Comparison of ENCODE assay signal across 32 cellular contexts in genomic region chr4:133403913-133404312, GRCh38.
"Had no signal": no experiment of that assay in that cellular context is flagged by ENCODE, and none has a peak within 500 bp of the region (broad histone marks: within the 10 kb centered on the region; RNA-seq: fewer than 3 reads in every experiment).

No MANE protein-coding gene starts in this region.

- ATAC-seq: activated CD4-positive, CD25-positive, alpha-beta regulatory T cell treated with anti-CD3 and anti-CD28 coated beads, Interleukin-2, amount 50 U/mL, for 24 hours; activated CD8-positive, alpha-beta T cell treated with anti-CD3 and anti-CD28 coated beads for 36 hours; activated naive CD8-positive, alpha-beta T cell treated with anti-CD3 and anti-CD28 coated beads, Interleukin-2, amount 50 U/mL, for 24 hours; body of pancreas; esophagus mucosa; T-helper 17 cell had no signal

- H3K36me3 ChIP-seq: adrenal gland, colonic mucosa, WERI-Rb-1 had no signal

- H3K27ac Mint-ChIP-seq: activated B cell treated with CpG ODN at 0.5 μM for 24 hours; activated CD8-positive, alpha-beta T cell treated with anti-CD3 and anti-CD28 coated beads for 36 hours; activated naive CD4-positive, alpha-beta T cell treated with anti-CD3 and anti-CD28 coated beads for 36 hours; activated naive CD4-positive, alpha-beta T cell treated with anti-CD3 and anti-CD28 coated beads, Interleukin-2, amount 50 U/mL, for 24 hours; activated naive CD8-positive, alpha-beta T cell treated with anti-CD3 and anti-CD28 coated beads for 36 hours; activated naive CD8-positive, alpha-beta T cell treated with anti-CD3 and anti-CD28 coated beads, Interleukin-2, amount 50 U/mL, for 24 hours; activated T-helper 1 cell treated with anti-CD3 and anti-CD28 coated beads, Interleukin-12 subunit alpha, Interleukin-12 subunit beta, Interleukin-2, Interleukin-4 antibody, amounts not matched to agents 30 ng/mL and 10 ng/mL and 1 ng/mL, durations not matched to agents 14 hours and 24 hours and 36 hours; activated T-helper 2 cell treated with anti-CD3 and anti-CD28 coated beads, Interferon-gamma antibody, Interleukin-2, Interleukin-4, amounts not matched to agents 10 μg/mL and 5 μg/mL and 100 μg/mL, durations not matched to agents 14 hours and 24 hours and 36 hours; T-helper 17 cell; T-helper 2 cell treated with Interferon-gamma antibody and Interleukin-4, amounts not matched to agents 5 μg/mL and 100 μg/mL, for 36 hours had no signal

- H3K4me3 Mint-ChIP-seq: activated B cell treated with CpG ODN at 0.5 μM for 24 hours; activated CD8-positive, alpha-beta T cell treated with anti-CD3 and anti-CD28 coated beads for 36 hours; activated naive CD4-positive, alpha-beta T cell treated with anti-CD3 and anti-CD28 coated beads for 36 hours; activated naive CD4-positive, alpha-beta T cell treated with anti-CD3 and anti-CD28 coated beads, Interleukin-2, amount 50 U/mL, for 24 hours; activated naive CD8-positive, alpha-beta T cell treated with anti-CD3 and anti-CD28 coated beads for 36 hours; activated naive CD8-positive, alpha-beta T cell treated with anti-CD3 and anti-CD28 coated beads, Interleukin-2, amount 50 U/mL, for 24 hours; activated T-helper 1 cell treated with anti-CD3 and anti-CD28 coated beads, Interleukin-12 subunit alpha, Interleukin-12 subunit beta, Interleukin-2, Interleukin-4 antibody, amounts not matched to agents 30 ng/mL and 10 ng/mL and 1 ng/mL, durations not matched to agents 14 hours and 24 hours and 36 hours; T-helper 17 cell; T-helper 2 cell treated with Interferon-gamma antibody and Interleukin-4, amounts not matched to agents 5 μg/mL and 100 μg/mL, for 36 hours had no signal

- DNase-seq: activated B cell treated with CpG ODN at 0.5 μM for 24 hours; activated CD4-positive, alpha-beta T cell treated with anti-CD3 and anti-CD28 coated beads for 48 hours; activated CD4-positive, alpha-beta T cell treated with anti-CD3 and anti-CD28 coated beads, Interleukin-2, amount 50 U/mL, for 1 hour; activated CD4-positive, alpha-beta T cell treated with anti-CD3 and anti-CD28 coated beads, Interleukin-2, amount 50 U/mL, for 48 hours; activated CD8-positive, alpha-beta memory T cell treated with anti-CD3 and anti-CD28 coated beads for 24 hours; activated CD8-positive, alpha-beta T cell treated with anti-CD3 and anti-CD28 coated beads for 36 hours; activated effector memory CD4-positive, alpha-beta T cell treated with anti-CD3 and anti-CD28 coated beads, Interleukin-2, amount 50 U/mL, for 16 hours; activated naive CD4-positive, alpha-beta T cell treated with anti-CD3 and anti-CD28 coated beads for 36 hours; activated naive CD8-positive, alpha-beta T cell treated with anti-CD3 and anti-CD28 coated beads for 36 hours; activated naive CD8-positive, alpha-beta T cell treated with anti-CD3 and anti-CD28 coated beads, Interleukin-2, amount 50 U/mL, for 24 hours; activated T-cell treated with anti-CD3 and anti-CD28 coated beads, Interleukin-2, amount 50 U/mL, for 1 hour; activated T-cell treated with anti-CD3 and anti-CD28 coated beads, Interleukin-2, amount 50 U/mL, for 48 hours; adrenal gland; amygdala; aorta; body of pancreas; caudate nucleus; cerebellar nuclear complex; colonic mucosa; effector CD8-positive, alpha-beta T cell; foreskin fibroblast; head of caudate nucleus; T-helper 1 cell; T-helper 17 cell; T1000; WERI-Rb-1 had no signal

- H3K4me1 ChIP-seq: adrenal gland, body of pancreas, colonic mucosa had no signal

- H3K9me3 ChIP-seq: adrenal gland, body of pancreas, colonic mucosa had no signal

- H3K36me3 Mint-ChIP-seq: activated naive CD4-positive, alpha-beta T cell treated with anti-CD3 and anti-CD28 coated beads, Interleukin-2, amount 50 U/mL, for 24 hours; activated naive CD8-positive, alpha-beta T cell treated with anti-CD3 and anti-CD28 coated beads for 36 hours had no signal

- H3K27me3 Mint-ChIP-seq: activated B cell treated with CpG ODN at 0.5 μM for 24 hours; activated CD8-positive, alpha-beta T cell treated with anti-CD3 and anti-CD28 coated beads for 36 hours; activated naive CD4-positive, alpha-beta T cell treated with anti-CD3 and anti-CD28 coated beads, Interleukin-2, amount 50 U/mL, for 24 hours; activated naive CD8-positive, alpha-beta T cell treated with anti-CD3 and anti-CD28 coated beads for 36 hours; activated naive CD8-positive, alpha-beta T cell treated with anti-CD3 and anti-CD28 coated beads, Interleukin-2, amount 50 U/mL, for 24 hours; T-helper 17 cell had no signal

- H3K4me3 ChIP-seq: adrenal gland, body of pancreas, colonic mucosa had no signal

- H3K27ac ChIP-seq: adrenal gland, body of pancreas, colonic mucosa, WERI-Rb-1 had no signal

- H3K27me3 ChIP-seq: adrenal gland, body of pancreas, colonic mucosa had no signal

- H3K4me1 Mint-ChIP-seq: activated B cell treated with CpG ODN at 0.5 μM for 24 hours; activated naive CD4-positive, alpha-beta T cell treated with anti-CD3 and anti-CD28 coated beads, Interleukin-2, amount 50 U/mL, for 24 hours; activated naive CD8-positive, alpha-beta T cell treated with anti-CD3 and anti-CD28 coated beads for 36 hours; activated naive CD8-positive, alpha-beta T cell treated with anti-CD3 and anti-CD28 coated beads, Interleukin-2, amount 50 U/mL, for 24 hours; T-helper 17 cell had no signal

- H3K9me3 Mint-ChIP-seq: activated naive CD8-positive, alpha-beta T cell treated with anti-CD3 and anti-CD28 coated beads, Interleukin-2, amount 50 U/mL, for 24 hours; activated T-helper 1 cell treated with anti-CD3 and anti-CD28 coated beads, Interleukin-12 subunit alpha, Interleukin-12 subunit beta, Interleukin-2, Interleukin-4 antibody, amounts not matched to agents 30 ng/mL and 10 ng/mL and 1 ng/mL, durations not matched to agents 14 hours and 24 hours and 36 hours; activated T-helper 2 cell treated with anti-CD3 and anti-CD28 coated beads, Interferon-gamma antibody, Interleukin-2, Interleukin-4, amounts not matched to agents 10 μg/mL and 5 μg/mL and 100 μg/mL, durations not matched to agents 14 hours and 24 hours and 36 hours; T-helper 2 cell treated with Interferon-gamma antibody and Interleukin-4, amounts not matched to agents 5 μg/mL and 100 μg/mL, for 36 hours had no signal
